In the genomic region with DNA sequence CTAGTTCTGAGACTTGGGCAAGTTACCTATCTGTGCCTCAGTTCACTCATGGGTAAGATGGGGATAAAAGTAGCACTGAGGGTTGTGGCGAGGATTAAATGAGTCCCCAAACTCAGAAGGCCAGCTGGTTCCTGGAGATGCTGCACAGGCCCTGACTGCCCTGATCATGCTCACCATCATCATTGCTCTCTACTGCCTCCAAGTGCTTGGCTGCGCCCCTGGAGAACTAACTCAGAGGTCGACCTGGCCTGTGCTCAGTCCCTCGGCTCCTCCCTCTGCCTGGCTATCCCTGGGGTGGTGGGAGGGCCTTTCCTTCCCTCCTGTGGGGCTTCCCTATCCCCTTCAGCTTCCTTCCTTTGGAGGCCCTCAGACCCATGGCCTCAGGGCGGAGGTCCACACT, we compare ENCODE assay signal across 11 cellular contexts. TPM values are rescaled to one million over a fixed set of nuclear protein-coding genes. Genes with fewer than 3 reads are reported as not detected.
A peak's percentile ranks its signal among the peaks of the same experiment; 100 is the strongest.
DNase-seq lines count a peak whose midpoint lies in the region; ATAC-seq and TF ChIP-seq lines count a peak whose summit lies in the region.
"Had no signal": no experiment of that assay in that cellular context is flagged by ENCODE, and none has a peak within 500 bp of the region (broad histone marks: within the 10 kb centered on the region; RNA-seq: fewer than 3 reads in every experiment).

No MANE protein-coding gene starts in this region.

- BruUV-seq in A673 (replicated peaks; lab: Mats Ljungman, UMichigan), result no TSS peak

- peak overlapping the region; percentile 45 for H3K4me2 ChIP-seq in DOHH2 (ENCODE audit: low read length)
- no peak overlapping the region for H3K4me2 ChIP-seq in SU-DHL-6 (ENCODE audit: low read depth, low read length, poor library complexity, severe bottlenecking)

- H3K36me3 ChIP-seq in A673 (ENCODE audit: insufficient read depth, low read length, poor library complexity, severe bottlenecking) (no peaks in the 10 kb centered on the region), DOHH2 (ENCODE audit: control insufficient read depth, low read length) (no peaks in the 10 kb centered on the region), SU-DHL-6 (ENCODE audit: low read length) (no peaks in the 10 kb centered on the region), MG63 (no peaks in the 10 kb centered on the region)

- no peaks in the 10 kb centered on the region for H3K4me1 ChIP-seq in A673 (ENCODE audit: insufficient read depth, low read length, poor library complexity, severe bottlenecking)
- H3K4me1 ChIP-seq in DOHH2 (ENCODE audit: control insufficient read depth, low read length), result peaks cover 10% of the 10 kb centered on the region

- DNase-seq in A673 (ENCODE audit: low spot score) (peak; percentile 7), iPS-NIHi11 (ENCODE audit: low spot score) (peak; percentile 78), NOMO-1 treated with DMSO at 0.1 percent for 48 hours (lab: John Stamatoyannopoulos, UW; ENCODE audit: unreplicated experiment) (no peak), MG63 (no peak)
- DNase-seq: NCI-H446 had no signal

- TF ChIP-seq CTCF in A673 (conservative IDR thresholded peaks at IDR 0.05; ENCODE audit: low read depth, low read length), result no peak
- no peak for TF ChIP-seq CTCF in DOHH2 (IDR thresholded peaks at IDR 0.05; ENCODE audit: low read depth, low read length, poor library complexity, severe bottlenecking)
- TF ChIP-seq CTCF in SU-DHL-6 (IDR thresholded peaks at IDR 0.05; ENCODE audit: insufficient read depth, low read length, poor library complexity, severe bottlenecking), result no peak

- H3K4me3 ChIP-seq in A673 (ENCODE audit: low read depth, low read length, poor library complexity, severe bottlenecking), result no peak overlapping the region
- no peak overlapping the region; the same call in 1 of the 2 replicates for H3K4me3 ChIP-seq in DOHH2 (ENCODE audit: low read length)
- H3K4me3 ChIP-seq in SU-DHL-6 (ENCODE audit: insufficient read depth, low read length, poor library complexity, severe bottlenecking), result no peak overlapping the region
- no peak overlapping the region for H3K4me3 ChIP-seq in MG63
- H3K4me3 ChIP-seq: SK-N-MC had no signal

- POLR2A ChIA-PET in A673 (lab: Charles Lee; ENCODE audit: low non-redundant PET), result no interaction called here

- intact Hi-C loops in A673 (cut with micrococcal nuclease; ENCODE audit: unreplicated experiment), result no loop called here

- H3K9me2 ChIP-seq in DOHH2 (replicated peaks; ENCODE audit: control insufficient read depth, low read length) (no peaks in the 10 kb centered on the region), SU-DHL-6 (replicated peaks; ENCODE audit: insufficient read depth, low read length) (no peaks in the 10 kb centered on the region)

- no peak overlapping the region for H3K27ac ChIP-seq in A673 (ENCODE audit: low read depth, low read length, poor library complexity, severe bottlenecking)
- no peak overlapping the region for H3K27ac ChIP-seq in DOHH2 (ENCODE audit: low read depth, low read length)
- H3K27ac ChIP-seq in SU-DHL-6 (ENCODE audit: low read depth, low read length), result no peak overlapping the region
- H3K27ac ChIP-seq: SK-N-MC had no signal

- CTCF ChIA-PET in A673 (lab: Charles Lee), result no interaction called here

- no peaks in the 10 kb centered on the region for H4K20me1 ChIP-seq in DOHH2 (ENCODE audit: control insufficient read depth, insufficient read depth, low read depth, low read length)
- H4K20me1 ChIP-seq in SU-DHL-6 (ENCODE audit: low read depth, low read length), result no peaks in the 10 kb centered on the region

- no peak overlapping the region for H3K9ac ChIP-seq in SU-DHL-6 (ENCODE audit: low read length)

- H3K79me2 ChIP-seq in DOHH2 (ENCODE audit: control insufficient read depth, low read length) (no peaks in the 10 kb centered on the region), SU-DHL-6 (ENCODE audit: insufficient read depth, low read length) (no peaks in the 10 kb centered on the region)

- H3K27me3 ChIP-seq in A673 (replicated peaks; ENCODE audit: insufficient read depth, low read depth, low read length, poor library complexity) (no peaks in the 10 kb centered on the region), DOHH2 (ENCODE audit: control insufficient read depth, low read length) (no peaks in the 10 kb centered on the region), SU-DHL-6 (ENCODE audit: low read length) (no peaks in the 10 kb centered on the region), MG63 (no peaks in the 10 kb centered on the region)

- H3K9me3 ChIP-seq in A673 (ENCODE audit: low read depth, low read length, poor library complexity, severe bottlenecking) (no peaks in the 10 kb centered on the region), DOHH2 (ENCODE audit: control insufficient read depth, insufficient read depth, low read length) (no peaks in the 10 kb centered on the region), SU-DHL-6 (ENCODE audit: insufficient read depth, low read length) (no peaks in the 10 kb centered on the region), MG63 (no peaks in the 10 kb centered on the region)

- ATAC-seq in activated CD4-positive, CD25-positive, alpha-beta regulatory T cell treated with anti-CD3 and anti-CD28 coated beads, Interleukin-2, amount 50 U/mL, for 24 hours, result no peak
- no peak for ATAC-seq in HG03280 (IDR thresholded peaks at IDR 0.05; ENCODE audit: unreplicated experiment)

- H3F3A ChIP-seq in DOHH2 (ENCODE audit: control insufficient read depth, insufficient read depth) (no peaks in the 10 kb centered on the region), SU-DHL-6 (ENCODE audit: insufficient read depth) (no peaks in the 10 kb centered on the region)

- H2AFZ ChIP-seq in SU-DHL-6 (ENCODE audit: low read depth, low read length, severe bottlenecking), result peak overlapping the region; percentile 93

RNA-seq across cellular contexts. Expression of gene SLC5A9, which starts 5.6 kb away (rescaled TPM):
- not detected in 2 replicates for total RNA-seq in A673 (2021)
- total RNA-seq in MG63 (2014; rRNA removed; shearing (Covaris generic); ENCODE audit: low replicate concordance), result not detected in 2 replicates
- total RNA-seq: astrocyte had no signal

Comparison
In these comparisons a context has a peak if more than half of its experiments do, and no peak if none do; other contexts are left out.
1. DNase-seq: peak in A673 (single experiment) and iPS-NIHi11 (single experiment); none in NOMO-1 treated with DMSO at 0.1 percent for 48 hours (single experiment) and MG63 (single experiment).